In the genomic region with DNA sequence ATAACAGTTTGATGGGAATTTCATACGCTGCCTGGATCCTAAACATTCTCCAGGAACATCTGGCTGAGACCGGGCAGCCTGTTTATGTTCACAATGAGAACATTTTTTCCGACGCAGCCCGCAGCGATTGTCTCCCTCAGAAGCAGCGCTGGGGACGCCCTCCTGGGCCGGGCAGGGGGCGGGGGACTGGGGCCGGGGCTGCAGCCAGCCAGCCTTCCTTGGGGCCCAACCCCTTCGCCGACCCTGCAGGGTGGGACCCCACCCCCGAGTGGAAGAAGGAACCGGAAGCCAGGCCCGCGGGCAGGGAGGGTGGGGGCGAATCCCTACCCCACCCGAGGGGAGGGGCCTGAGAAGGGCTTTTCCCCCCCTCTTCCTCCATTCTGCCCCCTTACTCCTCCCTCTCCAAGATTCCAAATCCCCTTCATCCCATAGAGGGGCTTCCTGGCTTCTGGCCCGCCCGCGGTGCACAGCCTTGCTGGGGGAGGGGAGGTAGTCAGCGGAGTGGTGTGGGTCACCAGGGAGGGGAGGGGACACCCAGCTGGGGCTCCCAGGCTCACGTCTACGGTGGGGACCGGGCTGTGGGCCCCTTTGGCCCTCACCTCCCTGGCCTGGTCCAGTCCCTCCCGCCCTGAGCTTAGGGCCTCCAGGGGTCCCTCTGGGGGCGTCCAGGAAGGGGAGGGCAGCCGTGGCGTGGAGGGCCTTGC, we compare ENCODE assay signal across 8 cellular contexts.
DNase-seq lines count a peak whose midpoint lies in the region; ATAC-seq and TF ChIP-seq lines count a peak whose summit lies in the region.

No MANE protein-coding gene starts in this region.

- CTCF ChIA-PET in CD4-positive, alpha-beta memory T cell (lab: Charles Lee; ENCODE audit: partially characterized antibody), result interaction anchor here (1.9 kb wide), 1 partner anchor 38 kb away, joined by 7 read pairs; no protein-coding TSS in a partner anchor

- H3K9me3 Mint-ChIP-seq in CD4-positive, alpha-beta memory T cell, result peaks cover 0 to 2% (median 0%) of the 10 kb centered on the region in 8 donors
- H3K9me3 Mint-ChIP-seq in mesothelial cell of epicardium, result no peaks in the 10 kb centered on the region
- H3K9me3 Mint-ChIP-seq in type B pancreatic cell, result no peaks in the 10 kb centered on the region
- H3K9me3 Mint-ChIP-seq in HFFc6, result no peaks in the 10 kb centered on the region

- DNase-seq in CD4-positive, alpha-beta memory T cell, result peak in 3 of 5 donors; percentile 18 to 29 (median 18)
- peak; percentile 6 for DNase-seq in RPMI8226
- DNase-seq in effector CD8-positive, alpha-beta T cell (lab: John Stamatoyannopoulos, UW), result peak; percentile 28
- peak; percentile 63 to 77 for DNase-seq in mesothelial cell of epicardium (ENCODE audit: low spot score in 2 of 2, unreplicated experiment in 2 of 2)
- peak; percentile 82 for DNase-seq in type B pancreatic cell (ENCODE audit: extremely low spot score, unreplicated experiment)
- DNase-seq in OCI-M1 (lab: John Stamatoyannopoulos, UW), result no peak
- no peak for DNase-seq in HFFc6

- H3K36me3 ChIP-seq in CD4-positive, alpha-beta memory T cell (ENCODE audit: insufficient read depth, low read length), result no peaks in the 10 kb centered on the region

- no peaks in the 10 kb centered on the region for H3K9me3 ChIP-seq in CD4-positive, alpha-beta memory T cell (ENCODE audit: control insufficient read depth in 1 of 2, low read length in 2 of 2)

- H3K27ac ChIP-seq in CD4-positive, alpha-beta memory T cell (ENCODE audit: low read depth, low read length), result peak overlapping the region; percentile 40

- no peaks in the 10 kb centered on the region for H3K27me3 ChIP-seq in CD4-positive, alpha-beta memory T cell (ENCODE audit: insufficient read depth, low read length)

- no peaks in the 10 kb centered on the region for H3K27me3 Mint-ChIP-seq in CD4-positive, alpha-beta memory T cell
- no peaks in the 10 kb centered on the region for H3K27me3 Mint-ChIP-seq in mesothelial cell of epicardium (ENCODE audit: low read depth)
- H3K27me3 Mint-ChIP-seq in type B pancreatic cell, result no peaks in the 10 kb centered on the region
- H3K27me3 Mint-ChIP-seq in HFFc6 (ENCODE audit: insufficient read depth), result peaks cover 4% of the 10 kb centered on the region

- peaks cover 15 to 59% (median 38%) of the 10 kb centered on the region in 4 donors for H3K4me1 Mint-ChIP-seq in CD4-positive, alpha-beta memory T cell
- peaks cover 21% of the 10 kb centered on the region for H3K4me1 Mint-ChIP-seq in mesothelial cell of epicardium
- H3K4me1 Mint-ChIP-seq in type B pancreatic cell (ENCODE audit: unreplicated experiment), result no peaks in the 10 kb centered on the region
- H3K4me1 Mint-ChIP-seq in HFFc6 (ENCODE audit: low read depth), result peaks cover 5% of the 10 kb centered on the region; the same call in 1 of the 2 replicates

- peak overlapping the region in 1 of 2 donors; percentile 31 for H3K4me3 ChIP-seq in CD4-positive, alpha-beta memory T cell (ENCODE audit: low read length in 2 of 2)

- intact Hi-C loops in CD4-positive, alpha-beta memory T cell (cut with micrococcal nuclease), result loop anchor here (1.0 to 5.0 kb wide), 2 partner anchors 100 to 125 kb away; no protein-coding TSS in a partner anchor

- no peak for ATAC-seq in GM18873 (IDR thresholded peaks at IDR 0.05; ENCODE audit: low FRiP score, unreplicated experiment)

- H3K4me1 ChIP-seq in CD4-positive, alpha-beta memory T cell (ENCODE audit: insufficient read depth, low read length), result peaks cover 54% of the 10 kb centered on the region

- H3K36me3 Mint-ChIP-seq in CD4-positive, alpha-beta memory T cell, result no peaks in the 10 kb centered on the region
- H3K36me3 Mint-ChIP-seq in mesothelial cell of epicardium, result no peaks in the 10 kb centered on the region
- H3K36me3 Mint-ChIP-seq in type B pancreatic cell, result no peaks in the 10 kb centered on the region
- H3K36me3 Mint-ChIP-seq in HFFc6 (ENCODE audit: low read depth), result no peaks in the 10 kb centered on the region

- TF ChIP-seq CTCF in mesothelial cell of epicardium (IDR thresholded peaks at IDR 0.05; ENCODE audit: unreplicated experiment) (no peak), type B pancreatic cell (conservative IDR thresholded peaks at IDR 0.05) (no peak), HFFc6 (IDR thresholded peaks at IDR 0.05) (no peak)

- POLR2A ChIA-PET in CD4-positive, alpha-beta memory T cell (lab: Charles Lee; ENCODE audit: partially characterized antibody), result interaction anchor here (0.6 to 5.6 kb wide), 6 partner anchors 9 to 208 kb away, joined by 3 to 49 read pairs (median 6); no protein-coding TSS in a partner anchor

- peak overlapping the region; percentile 68 to 92 (median 83) for H3K27ac Mint-ChIP-seq in CD4-positive, alpha-beta memory T cell
- H3K27ac Mint-ChIP-seq in mesothelial cell of epicardium (peak overlapping the region; percentile 77), type B pancreatic cell (no peak overlapping the region), HFFc6 (no peak overlapping the region)

- peak overlapping the region in 7 of 8 donors; percentile 42 to 68 (median 59) for H3K4me3 Mint-ChIP-seq in CD4-positive, alpha-beta memory T cell
- peak overlapping the region; percentile 47 for H3K4me3 Mint-ChIP-seq in mesothelial cell of epicardium
- peak overlapping the region; percentile 54 for H3K4me3 Mint-ChIP-seq in type B pancreatic cell
- no peak overlapping the region for H3K4me3 Mint-ChIP-seq in HFFc6

Comparison
In these comparisons a context has a peak if more than half of its experiments do, and no peak if none do; other contexts are left out.
1. DNase-seq: peak in CD4-positive, alpha-beta memory T cell (3 of 5), RPMI8226 (single experiment), effector CD8-positive, alpha-beta T cell (single experiment), mesothelial cell of epicardium (2 of 2) and type B pancreatic cell (single experiment); none in OCI-M1 (single experiment) and HFFc6 (single experiment).
2. H3K27ac Mint-ChIP-seq: peak in CD4-positive, alpha-beta memory T cell (7 of 7) and mesothelial cell of epicardium (single experiment); none in type B pancreatic cell (single experiment) and HFFc6 (single experiment).